19 cellular contexts compared by ENCODE assay signal in the genomic region with DNA sequence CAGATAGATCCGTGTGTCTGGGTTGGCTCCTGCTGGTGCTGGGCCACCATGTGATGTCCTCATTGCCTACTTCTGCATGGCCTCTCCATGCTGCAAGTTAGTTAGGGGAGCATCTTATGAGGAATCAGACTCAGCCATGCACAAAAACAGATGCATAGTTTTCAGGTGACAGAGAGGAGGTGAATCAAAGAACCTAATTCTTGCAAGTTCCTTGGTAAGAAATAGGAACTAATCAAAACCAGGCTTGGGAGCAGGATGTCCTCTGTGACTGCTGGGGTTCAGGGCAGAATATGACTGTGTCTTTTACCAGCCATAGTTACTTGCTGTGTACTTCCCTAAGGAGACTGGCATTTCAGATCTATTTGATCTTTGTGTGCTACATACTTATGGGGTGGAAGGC.
DNase-seq lines count a peak whose midpoint lies in the region; ATAC-seq, FAIRE-seq and TF ChIP-seq lines count a peak whose summit lies in the region.
"Had no signal": no experiment of that assay in that cellular context is flagged by ENCODE, and none has a peak within 500 bp of the region (broad histone marks: within the 10 kb centered on the region; RNA-seq: fewer than 3 reads in every experiment).

No MANE protein-coding gene starts in this region.

- ATAC-seq in GM19452 (IDR thresholded peaks at IDR 0.05; ENCODE audit: unreplicated experiment), result no peak
- no peak for ATAC-seq in HG03135 (IDR thresholded peaks at IDR 0.05; ENCODE audit: unreplicated experiment)
- ATAC-seq: activated CD4-positive, CD25-positive, alpha-beta regulatory T cell treated with anti-CD3 and anti-CD28 coated beads, Interleukin-2, amount 50 U/mL, for 24 hours; HCT116; naive thymus-derived CD8-positive, alpha-beta T cell; stimulated activated effector memory CD8-positive, alpha-beta T cell treated with anti-CD3 and anti-CD28 coated beads, Interleukin-12 subunit alpha, Interleukin-12 subunit beta, amount 100 ng/mL, for 72 hours had no signal

- no peaks in the 10 kb centered on the region for H3K9me3 Mint-ChIP-seq in activated T-cell treated with anti-CD3 and anti-CD28 coated beads, Interleukin-2, amount 50 U/mL, for 24 hours
- H3K9me3 Mint-ChIP-seq in astrocyte (ENCODE audit: unreplicated experiment), result no peaks in the 10 kb centered on the region
- H3K9me3 Mint-ChIP-seq: naive thymus-derived CD8-positive, alpha-beta T cell had no signal

- H3K4me3 Mint-ChIP-seq in activated T-cell treated with anti-CD3 and anti-CD28 coated beads, Interleukin-2, amount 50 U/mL, for 24 hours, result no peak overlapping the region
- H3K4me3 Mint-ChIP-seq in astrocyte (ENCODE audit: unreplicated experiment), result no peak overlapping the region
- H3K4me3 Mint-ChIP-seq: brain; naive thymus-derived CD8-positive, alpha-beta T cell; stimulated activated effector memory CD8-positive, alpha-beta T cell treated with anti-CD3 and anti-CD28 coated beads, Interleukin-12 subunit alpha, Interleukin-12 subunit beta, amount 100 ng/mL, for 72 hours had no signal

- peak overlapping the region; percentile 49 for H3K27ac Mint-ChIP-seq in activated T-cell treated with anti-CD3 and anti-CD28 coated beads, Interleukin-2, amount 50 U/mL, for 24 hours
- H3K27ac Mint-ChIP-seq in astrocyte (ENCODE audit: unreplicated experiment), result no peak overlapping the region
- H3K27ac Mint-ChIP-seq: brain; stimulated activated effector memory CD8-positive, alpha-beta T cell treated with anti-CD3 and anti-CD28 coated beads, Interleukin-12 subunit alpha, Interleukin-12 subunit beta, amount 100 ng/mL, for 72 hours had no signal

- H3K36me3 ChIP-seq in Loucy (ENCODE audit: insufficient read depth, low read length) (peaks cover 22% of the 10 kb centered on the region), astrocyte (ENCODE audit: insufficient read depth, low read length) (no peaks in the 10 kb centered on the region), subcutaneous abdominal adipose tissue (ENCODE audit: control insufficient read depth in 5 of 5, insufficient read depth in 5 of 5, low read length in 5 of 5) (peaks cover 0 to 15% (median 4%) of the 10 kb centered on the region in 5 donors)
- H3K36me3 ChIP-seq: uterus had no signal

- no peak overlapping the region for H2AFZ ChIP-seq in Loucy (ENCODE audit: low read length)
- no peak overlapping the region for H2AFZ ChIP-seq in astrocyte (ENCODE audit: low read depth, low read length)
- H2AFZ ChIP-seq: PC-9 had no signal

- no peak for DNase-seq in activated T-cell treated with anti-CD3 and anti-CD28 coated beads, Interleukin-2, amount 50 U/mL, for 24 hours
- DNase-seq in activated T-cell treated with anti-CD3 and anti-CD28 coated beads, Interleukin-2, amount 50 U/mL, for 48 hours, result no peak
- DNase-seq in astrocyte (ENCODE audit: low read depth) (no peak), RCC 7860 (ENCODE audit: low spot score) (no peak)
- DNase-seq: DMS153; dorsolateral prefrontal cortex; naive thymus-derived CD8-positive, alpha-beta T cell; NCI-H187 treated with DMSO at 0.1 percent for 48 hours; NCI-H510A; PC-9; uterus had no signal

- H3K27ac ChIP-seq in astrocyte (ENCODE audit: low read depth, low read length), result no peak overlapping the region
- peak overlapping the region; percentile 58 for H3K27ac ChIP-seq in subcutaneous abdominal adipose tissue (ENCODE audit: low read depth, low read length)
- H3K27ac ChIP-seq: PC-9, uterus had no signal

- peaks cover 22% of the 10 kb centered on the region for H3F3A ChIP-seq in Loucy (ENCODE audit: low read depth)

- H4K20me1 ChIP-seq in Loucy (ENCODE audit: insufficient read depth, low read length, poor library complexity, severe bottlenecking) (no peaks in the 10 kb centered on the region), astrocyte (ENCODE audit: insufficient read depth, low read length) (peaks cover 85% of the 10 kb centered on the region)

- H3K9ac ChIP-seq in Loucy (ENCODE audit: low read depth, low read length, poor library complexity, severe bottlenecking) (peak overlapping the region; percentile 98), astrocyte (ENCODE audit: low read length) (no peak overlapping the region), subcutaneous abdominal adipose tissue (ENCODE audit: low read length in 5 of 5) (no peak overlapping the region)

- peak overlapping the region; percentile 2 for H3K4me2 ChIP-seq in Loucy (ENCODE audit: low read depth, low read length, poor library complexity, severe bottlenecking)
- H3K4me2 ChIP-seq in astrocyte (ENCODE audit: low read length), result peak overlapping the region; percentile 36
- H3K4me2 ChIP-seq: PC-9 had no signal

- H3K9me3 ChIP-seq in Loucy (ENCODE audit: insufficient read depth, low read depth, low read length), result no peaks in the 10 kb centered on the region
- H3K9me3 ChIP-seq in astrocyte (ENCODE audit: insufficient read depth, low read depth, low read length), result no peaks in the 10 kb centered on the region
- peaks cover 0 to 5% (median 0%) of the 10 kb centered on the region in 5 donors for H3K9me3 ChIP-seq in subcutaneous abdominal adipose tissue (ENCODE audit: control insufficient read depth in 5 of 5, low read length in 5 of 5)
- H3K9me3 ChIP-seq: uterus had no signal

- H3K79me2 ChIP-seq in Loucy (ENCODE audit: insufficient read depth, low read length), result peaks cover 84% of the 10 kb centered on the region
- H3K79me2 ChIP-seq in astrocyte (ENCODE audit: insufficient read depth, low read length), result peaks cover 93% of the 10 kb centered on the region

- H3K4me3 ChIP-seq in Loucy (ENCODE audit: low read length, poor library complexity, severe bottlenecking), result no peak overlapping the region
- H3K4me3 ChIP-seq in astrocyte (ENCODE audit: insufficient read depth, low read depth, low read length), result no peak overlapping the region
- H3K4me3 ChIP-seq in subcutaneous abdominal adipose tissue (ENCODE audit: low read depth in 1 of 5, low read length in 5 of 5), result no peak overlapping the region
- H3K4me3 ChIP-seq: dorsolateral prefrontal cortex, PC-9, uterus had no signal

- H3K27me3 ChIP-seq in Loucy (ENCODE audit: insufficient read depth, low read length, poor library complexity, severe bottlenecking), result no peaks in the 10 kb centered on the region
- H3K27me3 ChIP-seq in astrocyte (ENCODE audit: insufficient read depth, low read length), result no peaks in the 10 kb centered on the region
- no peaks in the 10 kb centered on the region for H3K27me3 ChIP-seq in subcutaneous abdominal adipose tissue (ENCODE audit: control insufficient read depth in 5 of 5, insufficient read depth in 4 of 5, low read length in 5 of 5)
- H3K27me3 ChIP-seq: dorsolateral prefrontal cortex, uterus had no signal

- no peaks in the 10 kb centered on the region for H3K9me2 ChIP-seq in Loucy (replicated peaks; ENCODE audit: low read depth, low read length)

- H3K4me1 Mint-ChIP-seq in activated T-cell treated with anti-CD3 and anti-CD28 coated beads, Interleukin-2, amount 50 U/mL, for 24 hours (ENCODE audit: low read depth), result peaks cover 73% of the 10 kb centered on the region
- H3K4me1 Mint-ChIP-seq in astrocyte (ENCODE audit: low read depth, unreplicated experiment), result peaks cover 39% of the 10 kb centered on the region

- H3K36me3 Mint-ChIP-seq in activated T-cell treated with anti-CD3 and anti-CD28 coated beads, Interleukin-2, amount 50 U/mL, for 24 hours (ENCODE audit: low read depth), result peaks cover 7% of the 10 kb centered on the region
- peaks cover 23% of the 10 kb centered on the region for H3K36me3 Mint-ChIP-seq in astrocyte (ENCODE audit: low read depth, unreplicated experiment)
- H3K36me3 Mint-ChIP-seq: naive thymus-derived CD8-positive, alpha-beta T cell had no signal

- no peak for TF ChIP-seq CTCF in Loucy (conservative IDR thresholded peaks at IDR 0.05; ENCODE audit: low read length)
- TF ChIP-seq CTCF in astrocyte (IDR thresholded peaks at IDR 0.05; ENCODE audit: insufficient read depth, low read depth, low read length), result no peak

- FAIRE-seq in astrocyte (lab: Jason Lieb, UNC) (no peak), RCC 7860 (lab: Jason Lieb, UNC) (no peak)

- no peaks in the 10 kb centered on the region for H3K27me3 Mint-ChIP-seq in activated T-cell treated with anti-CD3 and anti-CD28 coated beads, Interleukin-2, amount 50 U/mL, for 24 hours
- H3K27me3 Mint-ChIP-seq in astrocyte (ENCODE audit: low read depth, unreplicated experiment), result no peaks in the 10 kb centered on the region
- H3K27me3 Mint-ChIP-seq: naive thymus-derived CD8-positive, alpha-beta T cell had no signal

- H3K4me1 ChIP-seq in Loucy (ENCODE audit: insufficient read depth, low read length, poor library complexity, severe bottlenecking) (peaks cover 78% of the 10 kb centered on the region), astrocyte (ENCODE audit: insufficient read depth, low read length) (peaks cover 45% of the 10 kb centered on the region), subcutaneous abdominal adipose tissue (ENCODE audit: control insufficient read depth in 5 of 5, insufficient read depth in 5 of 5, low read length in 5 of 5) (peaks cover 3 to 60% (median 33%) of the 10 kb centered on the region in 5 donors)
